In genomic region chr9:127520941-127521918, GRCh38 we compare ENCODE assay signal across 10 cellular contexts.
DNase-seq lines count a peak whose midpoint lies in the region; ATAC-seq and TF ChIP-seq lines count a peak whose summit lies in the region.
"Had no signal": no experiment of that assay in that cellular context is flagged by ENCODE, and none has a peak within 500 bp of the region (broad histone marks: within the 10 kb centered on the region; RNA-seq: fewer than 3 reads in every experiment).

No MANE protein-coding gene starts in this region.

- no peak for ATAC-seq in HG02852 (IDR thresholded peaks at IDR 0.05; ENCODE audit: unreplicated experiment)
- no peak for ATAC-seq in HG02763 (IDR thresholded peaks at IDR 0.05; ENCODE audit: unreplicated experiment)
- ATAC-seq in GM21717 (IDR thresholded peaks at IDR 0.05; ENCODE audit: unreplicated experiment), result no peak

- peak overlapping the region; percentile 49 for H3K4me2 ChIP-seq in smooth muscle cell

- no peak for TF ChIP-seq CTCF in HFF-Myc (IDR thresholded peaks at IDR 0.05; ENCODE audit: low read depth, low read length, missing control alignments)
- no peak for TF ChIP-seq CTCF in smooth muscle cell (IDR thresholded peaks at IDR 0.05; ENCODE audit: borderline replicate concordance, insufficient read depth, poor library complexity, severe bottlenecking)

- no peak overlapping the region for H2AFZ ChIP-seq in smooth muscle cell (ENCODE audit: low read depth)

- WGBS in smooth muscle cell (ENCODE audit: low lambda C conversion rate), result 30% methylated on average over 19 of the region's 20 CpGs

- DNase-seq in HFF-Myc (ENCODE audit: extremely low read depth, low read depth), result peak; percentile 67
- no peak for DNase-seq in caudate nucleus (lab: John Stamatoyannopoulos, UW)
- peak; percentile 74 for DNase-seq in kidney glomerular epithelial cell (lab: John Stamatoyannopoulos, UW)
- DNase-seq in smooth muscle cell (lab: John Stamatoyannopoulos, UW; ENCODE audit: unreplicated experiment), result no peak
- no peak for DNase-seq in central memory CD4-positive, alpha-beta T cell
- DNase-seq: activated T-cell treated with anti-CD3 and anti-CD28 coated beads for 4 hours, NCI-H446 had no signal

- H3K27ac ChIP-seq in caudate nucleus (ENCODE audit: low read depth, low read length) (peak overlapping the region; percentile 71), smooth muscle cell (ENCODE audit: low read depth) (peak overlapping the region; percentile 96)

- peaks cover 6% of the 10 kb centered on the region for H3K79me2 ChIP-seq in smooth muscle cell (ENCODE audit: low read depth)

- H3K9me3 ChIP-seq in smooth muscle cell (replicated peaks; ENCODE audit: low read depth), result no peaks in the 10 kb centered on the region

- no peaks in the 10 kb centered on the region for H3K27me3 ChIP-seq in smooth muscle cell (ENCODE audit: low read depth)

- H4K20me1 ChIP-seq in smooth muscle cell (ENCODE audit: low read depth), result peaks cover 19% of the 10 kb centered on the region

- H3F3A ChIP-seq in smooth muscle cell (ENCODE audit: low read depth), result peaks cover 30% of the 10 kb centered on the region

- H3K36me3 ChIP-seq in smooth muscle cell (ENCODE audit: low read depth), result no peaks in the 10 kb centered on the region

- peak overlapping the region; percentile 62 for H3K9ac ChIP-seq in smooth muscle cell (ENCODE audit: low read depth)

- H3K4me3 ChIP-seq in HFF-Myc (replicated peaks; ENCODE audit: low read depth, low read length) (no peak overlapping the region), smooth muscle cell (no peak overlapping the region)

- peaks cover 8% of the 10 kb centered on the region for H3K4me1 ChIP-seq in smooth muscle cell (ENCODE audit: low read depth)

Comparison
In these comparisons a context has a peak if more than half of its experiments do, and no peak if none do; other contexts are left out.
1. DNase-seq: peak in HFF-Myc (single experiment) and kidney glomerular epithelial cell (single experiment); none in caudate nucleus (0 of 61), smooth muscle cell (single experiment) and central memory CD4-positive, alpha-beta T cell (single experiment).